33 cellular contexts compared by ENCODE assay signal in the genomic region with DNA sequence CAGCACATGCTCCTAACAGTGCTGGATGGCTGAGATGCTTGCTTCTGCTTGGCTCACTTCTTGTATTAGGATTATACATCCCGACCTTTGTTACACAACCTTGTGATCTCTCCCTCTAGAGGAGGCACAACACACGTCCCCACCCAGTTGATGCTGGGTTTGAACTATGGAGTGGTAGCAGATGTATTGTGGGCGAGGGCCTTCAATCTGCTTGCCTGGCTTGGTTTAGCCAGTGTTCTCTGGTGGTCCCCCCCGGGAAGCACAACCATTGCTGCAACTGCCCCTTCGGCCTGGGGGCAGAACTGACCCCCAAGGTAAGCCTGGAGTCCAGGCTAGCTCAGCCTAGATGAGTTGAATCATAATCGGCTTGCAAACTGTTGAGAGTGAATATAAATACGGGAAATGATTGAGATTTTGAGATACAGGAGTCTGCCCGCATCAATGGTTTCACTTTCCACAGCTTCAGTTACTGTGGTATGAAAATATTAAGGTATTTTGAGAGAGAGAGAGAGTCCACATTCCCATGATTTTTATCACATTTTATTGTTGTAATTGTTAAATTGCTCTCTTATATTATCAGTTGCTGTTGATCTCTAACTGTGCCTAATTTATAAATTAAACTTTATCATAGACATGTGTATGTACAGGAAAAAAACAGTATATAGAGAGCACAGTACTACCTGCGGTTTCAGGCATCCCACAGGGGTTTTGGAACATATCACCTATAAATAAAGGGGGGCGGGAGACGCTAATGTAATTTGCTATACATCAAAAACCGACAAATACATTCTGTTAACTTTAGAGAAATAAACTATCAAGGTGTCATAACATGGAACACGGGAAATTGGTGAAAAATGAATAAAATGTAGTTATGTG.
"Had no signal": no experiment of that assay in that cellular context is flagged by ENCODE, and none has a peak within 500 bp of the region (broad histone marks: within the 10 kb centered on the region; RNA-seq: fewer than 3 reads in every experiment).

No MANE protein-coding gene starts in this region.

- H3K4me2 ChIP-seq: PC-9 had no signal

- H3K27ac ChIP-seq: brain microvascular endothelial cell, PC-9, RWPE1, WERI-Rb-1 had no signal

- ATAC-seq: activated CD8-positive, alpha-beta memory T cell treated with anti-CD3 and anti-CD28 coated beads, Interleukin-2, amount 10 ng/mL, durations not matched to agents 7 days and 5 days; activated T-cell treated with anti-CD3 and anti-CD28 coated beads, Interleukin-2, amount 50 U/mL, for 72 hours; activated T-helper 17 cell treated with anti-CD3 and anti-CD28 coated beads, Interleukin-2, amount 50 U/mL, for 72 hours; Right ventricle myocardium inferior had no signal

- H3K27me3 ChIP-seq: brain microvascular endothelial cell had no signal

- H2AFZ ChIP-seq: PC-9 had no signal

- DNase-seq: activated CD4-positive, alpha-beta memory T cell treated with anti-CD3 and anti-CD28 coated beads, Interleukin-2, amount 10 ng/mL, durations not matched to agents 7 days and 5 days; activated CD4-positive, alpha-beta T cell treated with anti-CD3 and anti-CD28 coated beads for 1 hour; activated CD4-positive, alpha-beta T cell treated with anti-CD3 and anti-CD28 coated beads for 48 hours; activated CD4-positive, CD25-positive, alpha-beta regulatory T cell; activated CD8-positive, alpha-beta memory T cell treated with anti-CD3 and anti-CD28 coated beads for 24 hours; activated CD8-positive, alpha-beta memory T cell treated with anti-CD3 and anti-CD28 coated beads, Interleukin-2, amount 10 ng/mL, durations not matched to agents 7 days and 5 days; activated CD8-positive, alpha-beta memory T cell treated with anti-CD3 and anti-CD28 coated beads, Interleukin-2, amount 50 U/mL, for 48 hours; activated effector memory CD4-positive, alpha-beta T cell treated with anti-CD3 and anti-CD28 coated beads, Interleukin-2, amount 50 U/mL, for 16 hours; activated naive CD4-positive, alpha-beta T cell; activated naive CD4-positive, alpha-beta T cell treated with anti-CD3 and anti-CD28 coated beads, Interleukin-2, amount 50 U/mL, for 16 hours; activated naive CD8-positive, alpha-beta T cell treated with anti-CD3 and anti-CD28 coated beads for 36 hours; activated T-cell treated with anti-CD3 and anti-CD28 coated beads, Interleukin-2, amount 50 U/mL, for 1 hour; activated T-cell treated with anti-CD3 and anti-CD28 coated beads, Interleukin-2, amount 50 U/mL, for 72 hours; amniotic stem cell; aorta; brain microvascular endothelial cell; KG1; NCI-H1105; NCI-H1417 treated with DMSO at 0.1 percent for 48 hours; NCI-H187 treated with DMSO at 0.1 percent for 48 hours; NCI-H2081 treated with DMSO at 0.1 percent for 48 hours; NCI-H226; NCI-H446 treated with DMSO at 0.1 percent for 48 hours; NCI-H524; NCI-H69; NK-92 treated with Interleukin-12 subunit alpha and Interleukin-12 subunit beta, amount 100 ng/mL, for 24 hours; PC-9; SIG-M5; T1000; WERI-Rb-1 had no signal

- H3K4me3 ChIP-seq: PC-9 had no signal

- H3K36me3 ChIP-seq: brain microvascular endothelial cell, WERI-Rb-1 had no signal
